9 cellular contexts compared by ENCODE assay signal in genomic region chr18:72762505-72763122, GRCh38.
DNase-seq lines count a peak whose midpoint lies in the region; ATAC-seq, FAIRE-seq and TF ChIP-seq lines count a peak whose summit lies in the region.
"Had no signal": no experiment of that assay in that cellular context is flagged by ENCODE, and none has a peak within 500 bp of the region (broad histone marks: within the 10 kb centered on the region; RNA-seq: fewer than 3 reads in every experiment).

No MANE protein-coding gene starts in this region.

- FAIRE-seq in urothelium cell line (lab: Jason Lieb, UNC) = no peak

- DNase-seq in NCI-H2227 (lab: John Stamatoyannopoulos, UW; ENCODE audit: unreplicated experiment) (peak; percentile 15), amniotic stem cell (lab: John Stamatoyannopoulos, UW) (peak; percentile 11), iPS-NIHi11 (ENCODE audit: low spot score) (peak; percentile 31), urothelium cell line (ENCODE audit: low spot score) (peak; percentile 25), A172 (ENCODE audit: low spot score) (no peak)

- peak; percentile 81 for TF ChIP-seq CTCF in C4-2B (conservative IDR thresholded peaks at IDR 0.05)

- H3K27ac ChIP-seq in C4-2B = no peak overlapping the region
- H3K27ac ChIP-seq: neutrophil had no signal

- ATAC-seq in GM18868 (IDR thresholded peaks at IDR 0.05; ENCODE audit: unreplicated experiment) = peak; percentile 80
- ATAC-seq in HG03139 (IDR thresholded peaks at IDR 0.05; ENCODE audit: unreplicated experiment) = peak; percentile 77
